In genomic region chr2:86035883-86036789, GRCh38 we compare ENCODE assay signal across 8 cellular contexts.
A peak's percentile ranks its signal among the peaks of the same experiment; 100 is the strongest.
DNase-seq lines count a peak whose midpoint lies in the region; ATAC-seq, FAIRE-seq and TF ChIP-seq lines count a peak whose summit lies in the region.

No MANE protein-coding gene starts in this region.

- no peaks in the 10 kb centered on the region for H3K9me2 ChIP-seq in OCI-LY7 (ENCODE audit: insufficient read depth, low read length)

- no peaks in the 10 kb centered on the region for H4K20me1 ChIP-seq in OCI-LY7 (ENCODE audit: insufficient read depth, low read length)

- POLR2A ChIA-PET in OCI-LY7 (lab: Charles Lee), result interaction anchor here (0.5 to 1.5 kb wide), 12 partner anchors 10 to 497 kb away, joined by 3 to 11 read pairs (median 3); partner anchors contain the start of genes MAT2A, POLR1A, PTCD3 and ST3GAL5

- no peaks in the 10 kb centered on the region for H3K79me2 ChIP-seq in OCI-LY7 (ENCODE audit: insufficient read depth, low read depth, low read length)

- ATAC-seq in GM19452 (IDR thresholded peaks at IDR 0.05; ENCODE audit: unreplicated experiment) (peak; percentile 59), HG03571 (IDR thresholded peaks at IDR 0.05; ENCODE audit: unreplicated experiment) (peak; percentile 61), pancreas (peak; percentile 85 to 91 (median 89))

- H3K4me2 ChIP-seq in OCI-LY7 (ENCODE audit: low read length), result peak overlapping the region; percentile 84

- no peak for FAIRE-seq in frontal cortex (lab: Jason Lieb, UNC)
- FAIRE-seq in pancreas (lab: Jason Lieb, UNC), result no peak

- H3K27ac ChIP-seq in OCI-LY7 (ENCODE audit: low read depth, low read length, poor library complexity, severe bottlenecking) (peak overlapping the region; percentile 98), pancreas (peak overlapping the region; percentile 78 to 90 (median 79)), uterus (peak overlapping the region; percentile 88 to 97)

- intact Hi-C loops in OCI-LY7 (cut with micrococcal nuclease; ENCODE audit: unreplicated experiment), result loop anchor here (1.0 to 5.0 kb wide), 8 partner anchors 45 to 586 kb away; partner anchors contain the start of genes CHMP3, KDM3A, PTCD3 and RNF103
- intact Hi-C loops in pancreas (cut with DNase I), result loop anchor here in 2 of 3 donors (5.0 to 10.0 kb wide), 2 partner anchors 149 to 151 kb away; partner anchors contain the start of gene ST3GAL5 (in 2 of the 2)
- intact Hi-C loops in uterus (cut with DNase I; ENCODE audit: low total_unique reads), result no loop called here

- peak overlapping the region; percentile 26; the same call in 1 of the 2 replicates for H2AFZ ChIP-seq in OCI-LY7 (ENCODE audit: low read length)

- DNase-seq in COLO829 (ENCODE audit: low spot score) (peak; percentile 81), OCI-LY7 (ENCODE audit: low spot score) (peak; percentile 94), frontal cortex (ENCODE audit: low spot score in 2 of 2) (peak; percentile 50 to 52), pancreas (peak; percentile 72 to 90 (median 88)), uterus (peak; percentile 78 to 85)
- peak; percentile 57 for DNase-seq in activated naive CD4-positive, alpha-beta T cell treated with Interleukin-2 at 50 U/mL for 16 hours

- peak; percentile 67 for TF ChIP-seq CTCF in OCI-LY7 (conservative IDR thresholded peaks at IDR 0.05; ENCODE audit: low read length)
- TF ChIP-seq CTCF in pancreas (IDR thresholded peaks at IDR 0.05), result peak in 2 of 4 donors; percentile 13 to 15
- TF ChIP-seq CTCF in uterus (IDR thresholded peaks at IDR 0.05), result peak in 3 of 4 experiments; percentile 13 to 58 (median 22)

- H3K4me3 ChIP-seq in OCI-LY7 (ENCODE audit: low read depth, low read length, poor library complexity, severe bottlenecking) (peak overlapping the region; percentile 53), pancreas (no peak overlapping the region), uterus (no peak overlapping the region)

- CTCF ChIA-PET in OCI-LY7 (lab: Charles Lee; ENCODE audit: unreplicated experiment), result interaction anchor here (0.5 to 1.9 kb wide), 7 partner anchors 49 to 858 kb away, joined by 3 to 12 read pairs (median 3); partner anchors contain the start of genes PTCD3 and ST3GAL5

- peaks cover 61% of the 10 kb centered on the region for H3K4me1 ChIP-seq in OCI-LY7 (ENCODE audit: insufficient read depth, low read length, poor library complexity, severe bottlenecking)
- H3K4me1 ChIP-seq in pancreas, result peaks cover 27 to 35% (median 30%) of the 10 kb centered on the region in 3 donors
- peaks cover 32 to 33% of the 10 kb centered on the region in 2 donors for H3K4me1 ChIP-seq in uterus

- H3K36me3 ChIP-seq in OCI-LY7 (ENCODE audit: insufficient read depth, low read length) (peaks cover 87% of the 10 kb centered on the region), pancreas (peaks cover 5 to 39% (median 6%) of the 10 kb centered on the region in 3 donors), uterus (no peaks in the 10 kb centered on the region)

- WGBS in pancreas, 2 donors, result 11 to 14% methylated on average over 12 of the region's 12 CpGs

- BruUV-seq in OCI-LY7 (replicated peaks; lab: Mats Ljungman, UMichigan), result no TSS peak

- H3K27me3 ChIP-seq in pancreas (no peaks in the 10 kb centered on the region), uterus (no peaks in the 10 kb centered on the region)

- H3K9me3 ChIP-seq in OCI-LY7 (ENCODE audit: low read length) (no peaks in the 10 kb centered on the region), pancreas (no peaks in the 10 kb centered on the region), uterus (no peaks in the 10 kb centered on the region)

- peak in 1 of 2 donors; percentile 11 for TF ChIP-seq POLR2A in uterus (IDR thresholded peaks at IDR 0.05)
